13 cellular contexts compared by ENCODE assay signal in the genomic region with DNA sequence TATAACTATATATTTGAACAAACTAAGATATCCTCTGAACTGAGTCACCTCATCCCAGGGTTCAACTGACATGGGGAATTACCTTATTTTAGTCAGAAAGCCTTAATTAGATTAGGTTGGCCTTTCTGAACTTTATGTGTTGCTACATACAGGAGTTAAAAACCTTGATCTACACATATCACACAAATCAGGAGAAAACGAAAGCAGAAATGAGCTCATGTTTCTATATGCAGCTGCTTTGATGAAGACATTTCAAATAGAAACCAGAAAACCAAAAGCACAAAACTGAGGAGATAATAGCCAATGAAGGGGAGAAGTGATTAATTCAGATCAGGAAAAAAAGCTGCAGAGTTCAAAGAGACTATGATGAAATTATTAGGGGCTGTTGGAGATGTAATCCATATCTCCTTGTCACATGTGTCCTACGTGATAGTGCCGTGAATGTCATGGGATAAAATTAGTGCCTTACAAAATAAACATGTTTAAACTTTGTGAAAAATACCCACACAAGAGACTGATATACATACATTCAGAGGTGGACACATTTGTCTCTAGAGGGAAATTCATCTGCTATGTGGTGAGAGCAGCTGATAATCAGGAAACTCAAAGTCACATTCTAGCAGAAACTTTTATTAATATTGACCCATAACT.
A peak's percentile ranks its signal among the peaks of the same experiment; 100 is the strongest.
DNase-seq lines count a peak whose midpoint lies in the region; ATAC-seq and TF ChIP-seq lines count a peak whose summit lies in the region.
"Had no signal": no experiment of that assay in that cellular context is flagged by ENCODE, and none has a peak within 500 bp of the region (broad histone marks: within the 10 kb centered on the region; RNA-seq: fewer than 3 reads in every experiment).

No MANE protein-coding gene starts in this region.

- H2AFZ ChIP-seq in KMS-11 (ENCODE audit: low read depth), result no peak overlapping the region

- H3K27me3 Mint-ChIP-seq in memory B cell, result no peaks in the 10 kb centered on the region
- H3K27me3 Mint-ChIP-seq: activated naive CD4-positive, alpha-beta T cell treated with anti-CD3 and anti-CD28 coated beads, Interleukin-2, amount 50 U/mL, for 24 hours; stimulated activated naive CD8-positive, alpha-beta T cell treated with anti-CD3 and anti-CD28 coated beads, Interleukin-15, Interleukin-2, amounts not matched to agents 100 ng/mL and 50 ng/mL, for 24 hours had no signal

- H3K4me1 Mint-ChIP-seq in memory B cell, result peaks cover 13% of the 10 kb centered on the region

- H3K27me3 ChIP-seq in KMS-11 (ENCODE audit: insufficient read depth, low read depth), result no peaks in the 10 kb centered on the region

- no peaks in the 10 kb centered on the region for H3K36me3 Mint-ChIP-seq in memory B cell

- peak overlapping the region; percentile 53 for H3K27ac ChIP-seq in KMS-11
- H3K27ac ChIP-seq: prostate gland had no signal

- H3K9ac ChIP-seq in KMS-11, result peak overlapping the region; percentile 26; the same call in 1 of the 2 replicates

- no peaks in the 10 kb centered on the region for H4K20me1 ChIP-seq in KMS-11 (ENCODE audit: insufficient read depth)

- no peaks in the 10 kb centered on the region for H3K36me3 ChIP-seq in KMS-11 (ENCODE audit: insufficient read depth)
- H3K36me3 ChIP-seq: prostate gland had no signal

- H3K4me2 ChIP-seq in KMS-11, result peak overlapping the region; percentile 62

- peak overlapping the region; percentile 39 for H3K4me3 ChIP-seq in KMS-11 (IDR thresholded peaks at IDR 0.05; ENCODE audit: insufficient read depth, low read depth, low read length)
- H3K4me3 ChIP-seq: prostate gland had no signal

- no peaks in the 10 kb centered on the region for H3K9me3 Mint-ChIP-seq in memory B cell
- H3K9me3 Mint-ChIP-seq: activated naive CD4-positive, alpha-beta T cell treated with anti-CD3 and anti-CD28 coated beads, Interleukin-2, amount 50 U/mL, for 24 hours had no signal

- DNase-seq in activated CD4-positive, CD25-positive, alpha-beta regulatory T cell treated with anti-CD3 and anti-CD28 coated beads, Interleukin-2, amount 50 U/mL, for 72 hours, result no peak
- DNase-seq in memory B cell (ENCODE audit: low spot score in 2 of 2) (no peak), NCI-H1436 (lab: John Stamatoyannopoulos, UW) (no peak), cerebellum (ENCODE audit: low spot score) (no peak)
- no peak for DNase-seq in stimulated activated naive CD4-positive, alpha-beta T cell treated with Interleukin-2 at 50 U/mL for 16 hours (lab: John Stamatoyannopoulos, UW)
- DNase-seq: glutamatergic neuron, HCEC 1CT had no signal

- peaks cover 53% of the 10 kb centered on the region for H3K4me1 ChIP-seq in KMS-11 (ENCODE audit: low read depth, poor library complexity, severe bottlenecking)
- H3K4me1 ChIP-seq: prostate gland had no signal

- TF ChIP-seq CTCF in KMS-11 (conservative IDR thresholded peaks at IDR 0.05; ENCODE audit: low read depth, low read length), result no peak

- peak; percentile 94 to 95 for ATAC-seq in activated CD4-positive, CD25-positive, alpha-beta regulatory T cell treated with anti-CD3 and anti-CD28 coated beads, Interleukin-2, amount 50 U/mL, for 24 hours
- ATAC-seq in GM21619 (IDR thresholded peaks at IDR 0.05; ENCODE audit: unreplicated experiment) (peak; percentile 61), memory B cell (ENCODE audit: low read depth) (peak; percentile 75)

- H3K79me2 ChIP-seq in KMS-11 (ENCODE audit: insufficient read depth, low read depth), result no peaks in the 10 kb centered on the region

- no peak overlapping the region for H3K4me3 Mint-ChIP-seq in memory B cell
- H3K4me3 Mint-ChIP-seq: activated naive CD4-positive, alpha-beta T cell treated with anti-CD3 and anti-CD28 coated beads, Interleukin-2, amount 50 U/mL, for 24 hours; stimulated activated naive CD8-positive, alpha-beta T cell treated with anti-CD3 and anti-CD28 coated beads, Interleukin-15, Interleukin-2, amounts not matched to agents 100 ng/mL and 50 ng/mL, for 24 hours had no signal

- H3K27ac Mint-ChIP-seq in memory B cell, result no peak overlapping the region
- H3K27ac Mint-ChIP-seq: activated naive CD4-positive, alpha-beta T cell treated with anti-CD3 and anti-CD28 coated beads, Interleukin-2, amount 50 U/mL, for 24 hours; stimulated activated naive CD8-positive, alpha-beta T cell treated with anti-CD3 and anti-CD28 coated beads, Interleukin-15, Interleukin-2, amounts not matched to agents 100 ng/mL and 50 ng/mL, for 24 hours had no signal
